ENCODE assay signal across 8 cellular contexts in genomic region chr19:10812902-10813404, GRCh38. TPM values are rescaled to one million over a fixed set of nuclear protein-coding genes. Genes with fewer than 3 reads are reported as not detected.
DNase-seq lines count a peak whose midpoint lies in the region; ATAC-seq, FAIRE-seq and TF ChIP-seq lines count a peak whose summit lies in the region.

No MANE protein-coding gene starts in this region.

- H3K4me3 Mint-ChIP-seq in CD4-positive, alpha-beta memory T cell = no peak overlapping the region

- H3K9ac ChIP-seq in K562 (ENCODE audit: insufficient read depth in 1 of 2, low read depth in 2 of 2, low read length in 2 of 2) = peak overlapping the region; percentile 43 to 83

- H3K27ac Mint-ChIP-seq in CD4-positive, alpha-beta memory T cell = peak overlapping the region; percentile 25 to 84 (median 68)

- POLR2A ChIA-PET in CD4-positive, alpha-beta memory T cell (lab: Charles Lee; ENCODE audit: partially characterized antibody) = interaction anchor here (0.8 kb wide), 1 partner anchor 95 kb away, joined by 4 read pairs; the partner anchor contains the start of gene DNM2
- POLR2A ChIA-PET in K562 (lab: Yijun Ruan, JAX) = interaction anchor here (1.0 to 2.0 kb wide), 2 partner anchors 8 to 13 kb away, joined by 4 to 5 read pairs; no protein-coding TSS in a partner anchor

- no TSS peak for BruUV-seq in K562 (replicated peaks; lab: Mats Ljungman, UMichigan)

- in situ Hi-C loops in K562 (cut with MboI) = no loop called here

- no peak overlapping the region; the same call in 1 of the 2 replicates for H2AFZ ChIP-seq in K562 (ENCODE audit: low read depth, low read length)

- no peaks in the 10 kb centered on the region for H3K27me3 Mint-ChIP-seq in CD4-positive, alpha-beta memory T cell

- CTCF ChIA-PET in CD4-positive, alpha-beta memory T cell (lab: Charles Lee; ENCODE audit: partially characterized antibody) = no interaction called here
- CTCF ChIA-PET in K562 (lab: Yijun Ruan, JAX; ENCODE audit: low intra/inter-chr PET ratio) = no interaction called here

- peak; percentile 96 for FAIRE-seq in K562 (lab: Jason Lieb, UNC)

- H3K4me2 ChIP-seq in K562 (ENCODE audit: insufficient read depth, low read length) = peak overlapping the region; percentile 20; the same call in 1 of the 2 replicates

- peaks cover 15 to 30% (median 23%) of the 10 kb centered on the region in 4 donors for H3K4me1 Mint-ChIP-seq in CD4-positive, alpha-beta memory T cell

- intact Hi-C loops in CD4-positive, alpha-beta memory T cell (cut with micrococcal nuclease) = no loop called here
- intact Hi-C loops in K562 (cut with micrococcal nuclease) = no loop called here
- intact Hi-C loops in right lobe of liver (cut with DNase I) = no loop called here
- intact Hi-C loops in tibial artery (cut with DNase I; ENCODE audit: low total_unique reads) = no loop called here

- TF ChIP-seq POLR2A in K562 (conservative IDR thresholded peaks at IDR 0.05) (peak; percentile 57; the same call in 1 of the 2 replicates), right lobe of liver (IDR thresholded peaks at IDR 0.05) (no peak)

- TF ChIP-seq CTCF in K562 (IDR thresholded peaks at IDR 0.05 in 2 of 3, conservative IDR thresholded peaks at IDR 0.05 in 1 of 3; ENCODE audit: insufficient read depth in 2 of 3, low read depth in 1 of 3, low read length in 3 of 3) (peak in 2 of 3 experiments; percentile 1 to 15; a peak in 1 of 6 replicates), right lobe of liver (IDR thresholded peaks at IDR 0.05) (no peak), tibial artery (IDR thresholded peaks at IDR 0.05) (no peak)

- DNase-seq in CD4-positive, alpha-beta memory T cell = no peak
- DNase-seq in NCI-H226 (peak; percentile 83), K562 (ENCODE audit: extremely low read depth in 1 of 4, low spot score in 3 of 4) (peak; percentile 75 to 91 (median 82)), right lobe of liver (no peak), tibial artery (peak; percentile 63 to 82), cortex of kidney (lab: John Stamatoyannopoulos, UW) (no peak)

- H3K79me2 ChIP-seq in K562 (ENCODE audit: control insufficient read depth, insufficient read depth, low read length) = peaks cover 8% of the 10 kb centered on the region; the same call in 2 of the 3 replicates

- H3K9me3 ChIP-seq in CD4-positive, alpha-beta memory T cell (ENCODE audit: control insufficient read depth in 1 of 2, low read length in 2 of 2) = no peaks in the 10 kb centered on the region
- H3K9me3 ChIP-seq in K562 (replicated peaks; ENCODE audit: control insufficient read depth, insufficient read depth, low read depth, low read length) = no peaks in the 10 kb centered on the region; the same call in 1 of the 2 replicates
- H3K9me3 ChIP-seq in right lobe of liver = no peaks in the 10 kb centered on the region
- no peaks in the 10 kb centered on the region for H3K9me3 ChIP-seq in tibial artery

- H3K36me3 ChIP-seq in CD4-positive, alpha-beta memory T cell (ENCODE audit: insufficient read depth, low read length) = peaks cover 19% of the 10 kb centered on the region
- H3K36me3 ChIP-seq in K562 (ENCODE audit: control insufficient read depth, insufficient read depth, low read length) = peaks cover 81% of the 10 kb centered on the region; the same call in 2 of the 3 replicates
- H3K36me3 ChIP-seq in right lobe of liver = peaks cover 0 to 34% (median 0%) of the 10 kb centered on the region in 4 donors
- peaks cover 24 to 87% (median 66%) of the 10 kb centered on the region in 3 donors for H3K36me3 ChIP-seq in tibial artery

- peaks cover 21 to 42% of the 10 kb centered on the region in 2 donors for H3K36me3 Mint-ChIP-seq in CD4-positive, alpha-beta memory T cell

- TF ChIP-seq EP300 in K562 (IDR thresholded peaks at IDR 0.05; ENCODE audit: low read length) = no peak; the same call in 1 of the 2 replicates

- no peaks in the 10 kb centered on the region for H3K9me1 ChIP-seq in K562 (ENCODE audit: control insufficient read depth, insufficient read depth, low read length)

- H3K27ac ChIP-seq in CD4-positive, alpha-beta memory T cell (ENCODE audit: low read depth, low read length) = no peak overlapping the region
- H3K27ac ChIP-seq in K562 (ENCODE audit: extremely low read depth, low read depth, low read length) (peak overlapping the region; percentile 82), right lobe of liver (peak overlapping the region in 2 of 3 donors; percentile 29 to 51), tibial artery (peak overlapping the region; percentile 13 to 20)

- peak; percentile 89 for ATAC-seq in K562
- peak; percentile 46 to 67 (median 59) for ATAC-seq in right lobe of liver
- ATAC-seq in GM18517 (IDR thresholded peaks at IDR 0.05; ENCODE audit: unreplicated experiment) = no peak
- ATAC-seq in GM21619 (IDR thresholded peaks at IDR 0.05; ENCODE audit: unreplicated experiment) = no peak

- peaks cover 0 to 2% (median 0%) of the 10 kb centered on the region in 8 donors for H3K9me3 Mint-ChIP-seq in CD4-positive, alpha-beta memory T cell

- no peaks in the 10 kb centered on the region for H3K27me3 ChIP-seq in CD4-positive, alpha-beta memory T cell (ENCODE audit: insufficient read depth, low read length)
- no peaks in the 10 kb centered on the region for H3K27me3 ChIP-seq in K562 (ENCODE audit: control insufficient read depth in 2 of 2, insufficient read depth in 2 of 2, low read length in 2 of 2)
- no peaks in the 10 kb centered on the region for H3K27me3 ChIP-seq in right lobe of liver
- H3K27me3 ChIP-seq in tibial artery = no peaks in the 10 kb centered on the region

- 19% methylated on average over 9 of the region's 9 CpGs for WGBS in K562 (ENCODE audit: insufficient coverage, low coverage, missing lambda C conversion rate)
- 52% methylated on average over 5 of the region's 9 CpGs for whole genome bisulfite sequencing in right lobe of liver (ENCODE audit: insufficient coverage, low coverage, low lambda C conversion rate, missing lambda C conversion rate)

- H3K4me1 ChIP-seq in CD4-positive, alpha-beta memory T cell (ENCODE audit: insufficient read depth, low read length) = peaks cover 17% of the 10 kb centered on the region
- H3K4me1 ChIP-seq in K562 (replicated peaks in 1 of 2; ENCODE audit: control insufficient read depth in 2 of 2, insufficient read depth in 2 of 2, low read length in 2 of 2) (peaks cover 48 to 78% of the 10 kb centered on the region in 2 experiments), right lobe of liver (no peaks in the 10 kb centered on the region), tibial artery (peaks cover 0 to 22% (median 7%) of the 10 kb centered on the region in 4 donors)

- no peaks in the 10 kb centered on the region for H4K20me1 ChIP-seq in K562 (replicated peaks; ENCODE audit: control insufficient read depth, insufficient read depth, low read length)

- H3K4me3 ChIP-seq in CD4-positive, alpha-beta memory T cell (ENCODE audit: low read length in 2 of 2) = no peak overlapping the region
- H3K4me3 ChIP-seq in K562 = no peak overlapping the region
- H3K4me3 ChIP-seq in right lobe of liver = no peak overlapping the region
- no peak overlapping the region for H3K4me3 ChIP-seq in tibial artery

- TF ChIP-seq RAD21 in K562 (CRISPR knock-in tag; conservative IDR thresholded peaks at IDR 0.05 in 1 of 2, IDR thresholded peaks at IDR 0.05 in 1 of 2) = peak in 1 of 2 experiments; percentile 16; a peak in 1 of 4 replicates

RNA-seq across cellular contexts. Expression of gene TMED1, which starts 23.1 kb away (rescaled TPM):
- 10 to 100 TPM in 1 of 2 experiments, 1 to 10 TPM in 1; 9.0 to 10.9 TPM for total RNA-seq in CD4-positive, alpha-beta memory T cell
- polyA plus RNA-seq in CD4-positive, alpha-beta memory T cell = 10 to 100 TPM; 24.7 to 24.9 TPM
- 12.5 and 36.8 TPM in 2 replicates for total RNA-seq in K562 (2011; cell fraction: chromatin; rRNA removed; ENCODE audit: low replicate concordance)
- 63.2 and 77.4 TPM in 2 replicates for total RNA-seq in K562 (2011; cell fraction: nucleolus; rRNA removed)
- total RNA-seq in K562 (2011; cell fraction: nucleoplasm; rRNA removed) = 32.4 and 49.3 TPM in 2 replicates
- 28.1 and 34.4 TPM in 2 replicates for total RNA-seq in K562 (2014; rRNA removed)
- 7.4 and 8.0 TPM in 2 replicates for total RNA-seq in K562 (2014; rRNA removed; fragmentation: Illumina TruSeq; extraction: Trizol)
- 22.7 and 23.5 TPM in 2 replicates for total RNA-seq in K562 (2015; rRNA removed; fragmentation: Illumina TruSeq; extraction: Trizol)
- total RNA-seq in K562 (2021) = 25.5 and 28.2 TPM in 2 replicates
- 26.1 and 27.9 TPM in 2 replicates for polyA plus RNA-seq in K562 (2011; rRNA removed)
- 33.2 and 47.1 TPM in 2 replicates for polyA plus RNA-seq in K562 (2011; cell fraction: cytosol; rRNA removed)
- polyA plus RNA-seq in K562 (2011; cell fraction: nucleus; rRNA removed) = 10.9 and 12.8 TPM in 2 replicates
- 28.9 and 42.7 TPM in 2 replicates for polyA plus RNA-seq in K562 (2012)
- polyA plus RNA-seq in K562 (2014; fragmentation: Illumina TruSeq; extraction: Trizol) = 9.6 and 18.6 TPM in 2 replicates
- polyA plus RNA-seq in K562 (2014; fragmentation: Nextera tagmentation; extraction: Ambion mirVana) = 1 to 10 TPM in 1 of 2 experiments, under 1 TPM in 1; 0.86 to 5.9 TPM
- 29.3 and 30.2 TPM in 2 replicates for polyA plus RNA-seq in K562 (2014; rRNA removed)
- 11.8 and 20.7 TPM in 2 replicates for polyA minus RNA-seq in K562 (2011; rRNA and poly(A)+ RNA removed)
- 14.7 and 14.8 TPM in 2 replicates for polyA minus RNA-seq in K562 (2011; cell fraction: cytosol; rRNA and poly(A)+ RNA removed)
- polyA minus RNA-seq in K562 (2011; cell fraction: nucleus; rRNA and poly(A)+ RNA removed) = 4.3 and 6.6 TPM in 2 replicates
- 10 to 100 TPM; 19.1 to 24.1 (median 21.7) TPM for total RNA-seq in right lobe of liver

RNA-seq across cellular contexts. Expression of gene C19orf38, which starts 35.3 kb away (rescaled TPM):
- under 1 TPM; 0.36 to 0.49 TPM for total RNA-seq in CD4-positive, alpha-beta memory T cell
- polyA plus RNA-seq in CD4-positive, alpha-beta memory T cell = under 1 TPM in 1 of 2 donors, not detected in 1; 0.21 TPM
- total RNA-seq in K562 (2011; cell fraction: chromatin; rRNA removed; ENCODE audit: low replicate concordance) = 0.83 TPM in 1 of 2 replicates, not detected in the other
- 0.50 TPM in 1 of 2 replicates, not detected in the other for total RNA-seq in K562 (2011; cell fraction: nucleolus; rRNA removed)
- total RNA-seq in K562 (2011; cell fraction: nucleoplasm; rRNA removed) = not detected in 2 replicates
- total RNA-seq in K562 (2014; rRNA removed) = 0.16 TPM in 1 of 2 replicates, not detected in the other
- total RNA-seq in K562 (2014; rRNA removed; fragmentation: Illumina TruSeq; extraction: Trizol) = not detected in 2 replicates
- total RNA-seq in K562 (2015; rRNA removed; fragmentation: Illumina TruSeq; extraction: Trizol) = not detected in 2 replicates
- total RNA-seq in K562 (2021) = 0.18 and 0.29 TPM in 2 replicates
- polyA plus RNA-seq in K562 (2011; rRNA removed) = 0.14 and 0.31 TPM in 2 replicates
- polyA plus RNA-seq in K562 (2011; cell fraction: cytosol; rRNA removed) = 0.19 and 0.22 TPM in 2 replicates
- 0.10 and 0.34 TPM in 2 replicates for polyA plus RNA-seq in K562 (2011; cell fraction: nucleus; rRNA removed)
- 0.27 and 0.40 TPM in 2 replicates for polyA plus RNA-seq in K562 (2012)
- not detected in 2 replicates for polyA plus RNA-seq in K562 (2014; fragmentation: Illumina TruSeq; extraction: Trizol)
- polyA plus RNA-seq in K562 (2014; fragmentation: Nextera tagmentation; extraction: Ambion mirVana) = not detected
- 0.53 TPM in 1 of 2 replicates, not detected in the other for polyA plus RNA-seq in K562 (2014; rRNA removed)
- polyA minus RNA-seq in K562 (2011; rRNA and poly(A)+ RNA removed) = not detected in 2 replicates
- polyA minus RNA-seq in K562 (2011; cell fraction: cytosol; rRNA and poly(A)+ RNA removed) = not detected in 2 replicates
- 0.27 and 0.56 TPM in 2 replicates for polyA minus RNA-seq in K562 (2011; cell fraction: nucleus; rRNA and poly(A)+ RNA removed)
- 1 to 10 TPM in 5 of 6 experiments, under 1 TPM in 1; 0.58 to 2.7 (median 1.4) TPM for total RNA-seq in right lobe of liver

RNA-seq across cellular contexts. Expression of gene CARM1, which starts 58.4 kb away (rescaled TPM):
- total RNA-seq in CD4-positive, alpha-beta memory T cell = 10 to 100 TPM; 25.2 to 26.5 TPM
- 1 to 10 TPM in 1 of 2 donors, under 1 TPM in 1; 0.71 to 1.8 TPM for polyA plus RNA-seq in CD4-positive, alpha-beta memory T cell
- total RNA-seq in K562 (2011; cell fraction: chromatin; rRNA removed; ENCODE audit: low replicate concordance) = 50.4 and 92.7 TPM in 2 replicates
- total RNA-seq in K562 (2011; cell fraction: nucleolus; rRNA removed) = 57.5 and 60.4 TPM in 2 replicates
- 52.4 and 52.6 TPM in 2 replicates for total RNA-seq in K562 (2011; cell fraction: nucleoplasm; rRNA removed)
- total RNA-seq in K562 (2014; rRNA removed) (31.9 and 41.8 TPM in 2 replicates), K562 (2014; rRNA removed; fragmentation: Illumina TruSeq; extraction: Trizol) (14.1 and 18.6 TPM in 2 replicates), K562 (2015; rRNA removed; fragmentation: Illumina TruSeq; extraction: Trizol) (25.2 and 27.1 TPM in 2 replicates), K562 (2021) (86.0 and 86.3 TPM in 2 replicates), right lobe of liver (10 to 100 TPM; 13.7 to 20.5 (median 17.5) TPM)
- polyA plus RNA-seq in K562 (2011; rRNA removed) (29.7 and 54.8 TPM in 2 replicates), K562 (2014; fragmentation: Illumina TruSeq; extraction: Trizol) (59.8 and 73.9 TPM in 2 replicates), K562 (2014; fragmentation: Nextera tagmentation; extraction: Ambion mirVana) (under 1 TPM; 0.36 to 0.65 TPM), K562 (2014; rRNA removed) (49.1 and 56.5 TPM in 2 replicates)
- polyA plus RNA-seq in K562 (2011; cell fraction: cytosol; rRNA removed) = 39.1 and 73.7 TPM in 2 replicates
- polyA plus RNA-seq in K562 (2011; cell fraction: nucleus; rRNA removed) = 61.7 and 77.2 TPM in 2 replicates
- 54.2 and 71.7 TPM in 2 replicates for polyA plus RNA-seq in K562 (2012)
- 20.6 and 23.7 TPM in 2 replicates for polyA minus RNA-seq in K562 (2011; rRNA and poly(A)+ RNA removed)
- 32.6 and 45.6 TPM in 2 replicates for polyA minus RNA-seq in K562 (2011; cell fraction: cytosol; rRNA and poly(A)+ RNA removed)
- 13.1 and 18.4 TPM in 2 replicates for polyA minus RNA-seq in K562 (2011; cell fraction: nucleus; rRNA and poly(A)+ RNA removed)

Comparison
In these comparisons a context has a peak if more than half of its experiments do, and no peak if none do; other contexts are left out.
1. DNase-seq: peak in NCI-H226 (single experiment), K562 (4 of 4) and tibial artery (2 of 2); none in CD4-positive, alpha-beta memory T cell (0 of 5), right lobe of liver (0 of 3) and cortex of kidney (single experiment).
2. ATAC-seq: peak in K562 (single experiment) and right lobe of liver (4 of 4); none in GM18517 (single experiment) and GM21619 (single experiment).
3. CTCF ChIP-seq: peak in K562 (2 of 3); none in right lobe of liver (0 of 4) and tibial artery (0 of 2).